In the genomic region with DNA sequence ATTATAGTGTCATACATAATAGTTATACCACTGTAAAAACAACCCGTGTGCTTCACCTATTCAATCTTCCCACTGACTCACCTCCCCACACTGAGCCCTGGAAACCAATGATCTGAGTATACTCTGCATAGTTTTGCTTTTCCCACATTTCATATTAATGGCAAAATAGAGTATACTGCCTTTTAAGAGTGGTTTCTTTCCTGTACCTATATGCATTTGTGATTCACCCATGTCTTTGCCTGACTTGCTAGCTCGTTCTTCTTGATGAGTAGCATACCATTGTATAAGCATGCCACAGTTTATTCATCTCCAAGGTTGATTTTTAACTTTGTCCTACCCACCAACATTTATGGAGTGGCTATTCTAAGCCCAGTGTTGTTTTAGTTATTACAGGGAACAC, we compare ENCODE assay signal across 25 cellular contexts.
DNase-seq lines count a peak whose midpoint lies in the region; ATAC-seq lines count a peak whose summit lies in the region.
"Had no signal": no experiment of that assay in that cellular context is flagged by ENCODE, and none has a peak within 500 bp of the region (broad histone marks: within the 10 kb centered on the region; RNA-seq: fewer than 3 reads in every experiment).

No MANE protein-coding gene starts in this region.

- no peak for ATAC-seq in HG03095 (IDR thresholded peaks at IDR 0.05; ENCODE audit: unreplicated experiment)
- ATAC-seq: HCT116, K562 had no signal

- H3K27ac ChIP-seq in epithelial cell of prostate = no peak overlapping the region
- H3K27ac ChIP-seq: PC-9, SJSA1 had no signal

- DNase-seq in HT1080 (ENCODE audit: low read depth) = peak; percentile 15
- DNase-seq in epithelial cell of prostate (ENCODE audit: low read depth, low spot score) = peak; percentile 45
- peak; percentile 75 for DNase-seq in kidney tubule cell (ENCODE audit: low spot score)
- DNase-seq in renal cortical epithelial cell (ENCODE audit: low read depth) = peak; percentile 86
- DNase-seq in AG08396 (ENCODE audit: low spot score) = no peak
- DNase-seq in medulla oblongata (ENCODE audit: extremely low spot score) = no peak
- DNase-seq in GM19240 (ENCODE audit: insufficient read length, low spot score) = no peak
- DNase-seq: BE2C; CD8-positive, alpha-beta memory T cell; DMS153; Kasumi-1; NCI-H1105; NCI-H1436 treated with DMSO at 0.1 percent for 48 hours; NCI-H1930; NCI-H2107; NCI-H524 treated with DMSO at 0.1 percent for 48 hours; NCI-H82; NK-92 treated with Interleukin-12 subunit alpha and Interleukin-12 subunit beta, amount 100 ng/mL, for 24 hours; PC-9; Right ventricle myocardium superior; RPMI8226 had no signal

Comparison
In these comparisons a context has a peak if more than half of its experiments do, and no peak if none do; other contexts are left out.
1. DNase-seq: peak in HT1080 (single experiment), epithelial cell of prostate (single experiment), kidney tubule cell (single experiment) and renal cortical epithelial cell (single experiment); none in AG08396 (single experiment), medulla oblongata (single experiment) and GM19240 (single experiment).